20 cellular contexts compared by ENCODE assay signal in genomic region chr12:105759172-105759571, GRCh38.
DNase-seq lines count a peak whose midpoint lies in the region; ATAC-seq and TF ChIP-seq lines count a peak whose summit lies in the region.
"Had no signal": no experiment of that assay in that cellular context is flagged by ENCODE, and none has a peak within 500 bp of the region (broad histone marks: within the 10 kb centered on the region; RNA-seq: fewer than 3 reads in every experiment).

No MANE protein-coding gene starts in this region.

- peak; percentile 32; the same call in 1 of the 2 replicates for TF ChIP-seq CTCF in PC-3 (conservative IDR thresholded peaks at IDR 0.05; ENCODE audit: low read depth, low read length)
- TF ChIP-seq CTCF in endodermal cell (conservative IDR thresholded peaks at IDR 0.05), result peak; percentile 48
- TF ChIP-seq CTCF in type B pancreatic cell (conservative IDR thresholded peaks at IDR 0.05), result no peak

- no peaks in the 10 kb centered on the region for H3K36me3 Mint-ChIP-seq in endodermal cell (ENCODE audit: low read depth)
- H3K36me3 Mint-ChIP-seq in type B pancreatic cell, result no peaks in the 10 kb centered on the region
- H3K36me3 Mint-ChIP-seq: CD4-positive, CD25-positive, alpha-beta regulatory T cell had no signal

- H3K36me3 ChIP-seq in PC-3 (ENCODE audit: low read depth, low read length), result no peaks in the 10 kb centered on the region
- H3K36me3 ChIP-seq in endodermal cell (ENCODE audit: control insufficient read depth, insufficient read depth, low read length), result no peaks in the 10 kb centered on the region

- no peaks in the 10 kb centered on the region for H4K20me1 ChIP-seq in PC-3 (ENCODE audit: low read length)

- H3K9ac ChIP-seq in PC-3 (ENCODE audit: low read length), result no peak overlapping the region
- H3K9ac ChIP-seq in endodermal cell (ENCODE audit: extremely low read depth, low read length, poor library complexity, severe bottlenecking), result no peak overlapping the region
- H3K9ac ChIP-seq: KMS-11 had no signal

- H3K4me1 ChIP-seq in PC-3 (ENCODE audit: insufficient read depth, low read length), result no peaks in the 10 kb centered on the region
- H3K4me1 ChIP-seq in endodermal cell (ENCODE audit: control insufficient read depth, insufficient read depth, low read length), result no peaks in the 10 kb centered on the region

- no peak overlapping the region for H3K27ac Mint-ChIP-seq in endodermal cell
- no peak overlapping the region for H3K27ac Mint-ChIP-seq in type B pancreatic cell
- H3K27ac Mint-ChIP-seq: CD4-positive, CD25-positive, alpha-beta regulatory T cell; IgD-negative memory B cell had no signal

- H2AFZ ChIP-seq in PC-3 (ENCODE audit: low read length), result no peak overlapping the region

- H3K27me3 ChIP-seq in PC-3 (ENCODE audit: low read length) (peaks cover 22% of the 10 kb centered on the region), endodermal cell (ENCODE audit: control insufficient read depth, insufficient read depth, low read length, poor library complexity, severe bottlenecking) (no peaks in the 10 kb centered on the region)

- DNase-seq in DMS53 (lab: John Stamatoyannopoulos, UW), result peak; percentile 29
- DNase-seq in DMS53 treated with DMSO at 0.1 percent for 48 hours (lab: John Stamatoyannopoulos, UW; ENCODE audit: unreplicated experiment), result no peak
- no peak for DNase-seq in PC-3
- no peak for DNase-seq in endodermal cell
- no peak for DNase-seq in type B pancreatic cell (ENCODE audit: extremely low spot score, unreplicated experiment)
- DNase-seq in ureter (ENCODE audit: low spot score), result no peak
- DNase-seq: 8988T; CD4-positive, CD25-positive, alpha-beta regulatory T cell; NCI-H1048; NCI-H1417; NCI-H1694; NCI-H2029 treated with DMSO at 0.1 percent for 48 hours; NCI-H2227 treated with DMSO at 0.1 percent for 48 hours; NCI-H526 treated with DMSO at 0.1 percent for 48 hours had no signal

- no TSS peak for BruUV-seq in PC-3 (replicated peaks; lab: Mats Ljungman, UMichigan)

- H3K4me1 Mint-ChIP-seq in endodermal cell (no peaks in the 10 kb centered on the region), type B pancreatic cell (ENCODE audit: unreplicated experiment) (no peaks in the 10 kb centered on the region)
- H3K4me1 Mint-ChIP-seq: CD4-positive, CD25-positive, alpha-beta regulatory T cell had no signal

- CTCF ChIA-PET in PC-3 (lab: Charles Lee), result no interaction called here

- ATAC-seq in PC-3 (no peak), HG02759 (IDR thresholded peaks at IDR 0.05; ENCODE audit: unreplicated experiment) (no peak), HG03159 (IDR thresholded peaks at IDR 0.05; ENCODE audit: unreplicated experiment) (no peak)
- ATAC-seq: Panc1, SK-N-SH treated with all-trans-retinoic acid at 6 μM for 48 hours had no signal

- H3K27ac ChIP-seq in PC-3 (ENCODE audit: low read length) (no peak overlapping the region), endodermal cell (ENCODE audit: low read depth, low read length) (no peak overlapping the region)
- H3K27ac ChIP-seq: KMS-11 had no signal

- POLR2A ChIA-PET in PC-3 (lab: Charles Lee; ENCODE audit: unreplicated experiment), result no interaction called here

- no peaks in the 10 kb centered on the region for H3K9me2 ChIP-seq in PC-3 (replicated peaks; ENCODE audit: low read length)

- H3F3A ChIP-seq in PC-3 (ENCODE audit: low read length, unreplicated experiment), result no peaks in the 10 kb centered on the region

- no peak overlapping the region for H3K4me2 ChIP-seq in PC-3 (ENCODE audit: low read length)
- H3K4me2 ChIP-seq: KMS-11 had no signal

- intact Hi-C loops in PC-3 (cut with micrococcal nuclease), result no loop called here

- H3K4me3 Mint-ChIP-seq in endodermal cell, result no peak overlapping the region
- H3K4me3 Mint-ChIP-seq in type B pancreatic cell, result no peak overlapping the region
- H3K4me3 Mint-ChIP-seq: CD4-positive, CD25-positive, alpha-beta regulatory T cell; IgD-negative memory B cell had no signal

- 92 to 93% methylated on average over 2 to 5 of the region's 5 CpGs for WGBS in endodermal cell (ENCODE audit: insufficient coverage in 1 of 2, insufficient read length in 1 of 2), 2 experiments

- H3K9me3 Mint-ChIP-seq in endodermal cell (peaks cover 5% of the 10 kb centered on the region), type B pancreatic cell (no peaks in the 10 kb centered on the region)

- no peak overlapping the region for H3K4me3 ChIP-seq in PC-3 (ENCODE audit: low read length)
- no peak overlapping the region for H3K4me3 ChIP-seq in endodermal cell (ENCODE audit: low read length)

- H3K79me2 ChIP-seq in PC-3 (ENCODE audit: low read length), result no peaks in the 10 kb centered on the region

- H3K27me3 Mint-ChIP-seq in endodermal cell (ENCODE audit: insufficient read depth) (peaks cover 2% of the 10 kb centered on the region), type B pancreatic cell (peaks cover 9% of the 10 kb centered on the region)
- H3K27me3 Mint-ChIP-seq: CD4-positive, CD25-positive, alpha-beta regulatory T cell had no signal

- no peaks in the 10 kb centered on the region for H3K9me3 ChIP-seq in PC-3 (ENCODE audit: low read length)
- H3K9me3 ChIP-seq in endodermal cell (ENCODE audit: control insufficient read depth, low read length), result no peaks in the 10 kb centered on the region
